In genomic region chr2:33038230-33038629, GRCh38 we compare ENCODE assay signal across 24 cellular contexts.
DNase-seq lines count a peak whose midpoint lies in the region; ATAC-seq, FAIRE-seq and TF ChIP-seq lines count a peak whose summit lies in the region.
"Had no signal": no experiment of that assay in that cellular context is flagged by ENCODE, and none has a peak within 500 bp of the region (broad histone marks: within the 10 kb centered on the region; RNA-seq: fewer than 3 reads in every experiment).

No MANE protein-coding gene starts in this region.

- intact Hi-C loops in mammary epithelial cell (cut with micrococcal nuclease) (loop anchor here (5.0 kb wide), 3 partner anchors 34 to 544 kb away; no protein-coding TSS in a partner anchor), posterior cingulate gyrus (cut with DNase I) (loop anchor here (5.0 to 10.0 kb wide), 2 partner anchors 227 to 544 kb away; no protein-coding TSS in a partner anchor)

- H3K9me3 ChIP-seq in mammary epithelial cell (replicated peaks; ENCODE audit: insufficient read depth, low read length) = no peaks in the 10 kb centered on the region
- H3K9me3 ChIP-seq in keratinocyte (ENCODE audit: control insufficient read depth, low read depth, low read length) = no peaks in the 10 kb centered on the region
- H3K9me3 ChIP-seq in upper lobe of left lung = no peaks in the 10 kb centered on the region
- H3K9me3 ChIP-seq: SK-N-SH had no signal

- no peaks in the 10 kb centered on the region for H3K36me3 ChIP-seq in mammary epithelial cell (ENCODE audit: insufficient read depth, low read length)
- H3K36me3 ChIP-seq in keratinocyte (ENCODE audit: control insufficient read depth in 2 of 2, extremely low read depth in 1 of 2, insufficient read depth in 2 of 2, low read length in 2 of 2) = no peaks in the 10 kb centered on the region
- no peaks in the 10 kb centered on the region for H3K36me3 ChIP-seq in upper lobe of left lung

- WGBS in mammary epithelial cell (ENCODE audit: low coverage, missing lambda C conversion rate) = 0% methylated on average over 4 of the region's 4 CpGs
- 64% methylated on average over 4 of the region's 4 CpGs for WGBS in upper lobe of left lung, 2 donors

- in situ Hi-C loops in mammary epithelial cell (cut with MboI; ENCODE audit: low sequenced_read_pairs in 2 of 2) = loop anchor here (10.0 to 25.0 kb wide), 4 partner anchors 227 to 549 kb away; partner anchors contain the start of gene FAM98A (in 2 of the 2)

- H3K27ac ChIP-seq in mammary epithelial cell (ENCODE audit: insufficient read depth, low read depth, low read length) (no peak overlapping the region), keratinocyte (ENCODE audit: control insufficient read depth, insufficient read depth, low read length) (no peak overlapping the region), upper lobe of left lung (no peak overlapping the region)

- dilution Hi-C loops in mammary epithelial cell (cut with HindIII; ENCODE audit: low sequenced_read_pairs) (loop anchor here (5.0 kb wide), 1 partner anchor 34 kb away; no protein-coding TSS in a partner anchor), keratinocyte (cut with MboI; ENCODE audit: extremely low pct_ligation_motif_present, low sequenced_read_pairs) (no loop called here)

- no TSS peak for BruUV-seq in mammary epithelial cell (replicated peaks; lab: Mats Ljungman, UMichigan)

- FAIRE-seq in keratinocyte (lab: Jason Lieb, UNC) = peak; percentile 65
- FAIRE-seq: GM19239, HepG2, K562 had no signal

- CTCF ChIA-PET in mammary epithelial cell (lab: Charles Lee; ENCODE audit: low non-redundant PET) = interaction anchor here (0.6 kb wide), 2 partner anchors 61 to 138 kb away, joined by 3 read pairs; no protein-coding TSS in a partner anchor

- H3K27me3 ChIP-seq in mammary epithelial cell (ENCODE audit: insufficient read depth, low read length) (no peaks in the 10 kb centered on the region), keratinocyte (ENCODE audit: control insufficient read depth, extremely low read depth, insufficient read depth, low read length) (no peaks in the 10 kb centered on the region), upper lobe of left lung (no peaks in the 10 kb centered on the region)

- no peak for TF ChIP-seq POLR2A in upper lobe of left lung (IDR thresholded peaks at IDR 0.05)

- H3K9ac ChIP-seq in mammary epithelial cell (ENCODE audit: insufficient read depth, low read length) (peak overlapping the region; percentile 17), keratinocyte (ENCODE audit: control insufficient read depth, extremely low read depth, insufficient read depth, low read length) (no peak overlapping the region)
- H3K9ac ChIP-seq: SK-N-SH had no signal

- H3K4me1 ChIP-seq in mammary epithelial cell (ENCODE audit: insufficient read depth, low read length) (peaks cover 28% of the 10 kb centered on the region), keratinocyte (ENCODE audit: control insufficient read depth, extremely low read depth, insufficient read depth, low read length) (peaks cover 17% of the 10 kb centered on the region), upper lobe of left lung (peaks cover 0 to 3% (median 0%) of the 10 kb centered on the region in 4 donors)

- TF ChIP-seq EP300 in upper lobe of left lung (IDR thresholded peaks at IDR 0.05) = no peak

- ATAC-seq in upper lobe of left lung (ENCODE audit: low FRiP score in 2 of 2) = no peak
- ATAC-seq in GM21447 (IDR thresholded peaks at IDR 0.05; ENCODE audit: unreplicated experiment) = no peak
- ATAC-seq: HepG2, PC-3 had no signal

- no peak overlapping the region for H3K4me3 ChIP-seq in mammary epithelial cell (replicated peaks in 1 of 3; ENCODE audit: insufficient read depth in 1 of 3, low read depth in 2 of 3, low read length in 3 of 3)
- H3K4me3 ChIP-seq in keratinocyte (ENCODE audit: control insufficient read depth in 2 of 3, extremely low read depth in 1 of 3, insufficient read depth in 2 of 3, low read depth in 1 of 3, low read length in 3 of 3) = no peak overlapping the region
- H3K4me3 ChIP-seq in upper lobe of left lung = no peak overlapping the region
- H3K4me3 ChIP-seq: K562 had no signal

- H3K79me2 ChIP-seq in mammary epithelial cell (ENCODE audit: insufficient read depth, low read length) = no peaks in the 10 kb centered on the region
- H3K79me2 ChIP-seq in keratinocyte (ENCODE audit: control insufficient read depth, insufficient read depth, low read length) = no peaks in the 10 kb centered on the region

- peak; percentile 57 for DNase-seq in NCI-H2171 treated with DMSO at 0.1 percent for 48 hours (lab: John Stamatoyannopoulos, UW)
- DNase-seq in NCI-H2171 (lab: John Stamatoyannopoulos, UW) = no peak
- peak; percentile 36 for DNase-seq in mammary epithelial cell
- no peak for DNase-seq in keratinocyte (ENCODE audit: low read depth, low spot score)
- no peak for DNase-seq in amygdala (lab: John Stamatoyannopoulos, UW)
- DNase-seq in upper lobe of left lung = no peak
- DNase-seq in posterior cingulate gyrus = no peak
- DNase-seq: EL, GF-D8, H7, HFFc6, NCI-H1092, NCI-H1436, NCI-H2029, NCI-H524 treated with DMSO at 0.1 percent for 48 hours, NCI-H82, PC-3, RPMI8226, SIG-M5, SK-N-SH had no signal

- H4K20me1 ChIP-seq in mammary epithelial cell (ENCODE audit: insufficient read depth, low read length) (no peaks in the 10 kb centered on the region), keratinocyte (ENCODE audit: control insufficient read depth, extremely low read depth, insufficient read depth, low read length) (no peaks in the 10 kb centered on the region)

- H3K9me1 ChIP-seq in keratinocyte (ENCODE audit: control insufficient read depth, extremely low read depth, insufficient read depth, low read length) = no peaks in the 10 kb centered on the region

- no peak for TF ChIP-seq CTCF in mammary epithelial cell (conservative IDR thresholded peaks at IDR 0.05 in 1 of 2, IDR thresholded peaks at IDR 0.05 in 1 of 2; ENCODE audit: extremely low read depth in 1 of 2, insufficient read depth in 1 of 2, low read depth in 1 of 2, low read length in 2 of 2)
- no peak for TF ChIP-seq CTCF in keratinocyte (optimal IDR thresholded peaks at IDR 0.05 in 1 of 3, IDR thresholded peaks at IDR 0.05 in 1 of 3, conservative IDR thresholded peaks at IDR 0.05 in 1 of 3; ENCODE audit: extremely low read depth in 1 of 3, insufficient read depth in 2 of 3, low read length in 3 of 3)
- TF ChIP-seq CTCF in upper lobe of left lung (IDR thresholded peaks at IDR 0.05) = no peak

- H2AFZ ChIP-seq in mammary epithelial cell (ENCODE audit: low read depth, low read length) (peak overlapping the region; percentile 88), keratinocyte (ENCODE audit: control insufficient read depth, low read length) (peak overlapping the region; percentile 51)

- H3K4me2 ChIP-seq in mammary epithelial cell (ENCODE audit: insufficient read depth, low read depth, low read length) (peak overlapping the region; percentile 71), keratinocyte (ENCODE audit: control insufficient read depth, extremely low read depth, insufficient read depth, low read depth, low read length) (peak overlapping the region; percentile 60)
- H3K4me2 ChIP-seq: SK-N-SH had no signal

Comparison
In these comparisons a context has a peak if more than half of its experiments do, and no peak if none do; other contexts are left out.
1. DNase-seq: peak in NCI-H2171 treated with DMSO at 0.1 percent for 48 hours (single experiment) and mammary epithelial cell (single experiment); none in NCI-H2171 (single experiment), keratinocyte (single experiment), amygdala (0 of 56), upper lobe of left lung (0 of 2) and posterior cingulate gyrus (0 of 10).